ENCODE assay signal across 10 cellular contexts in the genomic region with DNA sequence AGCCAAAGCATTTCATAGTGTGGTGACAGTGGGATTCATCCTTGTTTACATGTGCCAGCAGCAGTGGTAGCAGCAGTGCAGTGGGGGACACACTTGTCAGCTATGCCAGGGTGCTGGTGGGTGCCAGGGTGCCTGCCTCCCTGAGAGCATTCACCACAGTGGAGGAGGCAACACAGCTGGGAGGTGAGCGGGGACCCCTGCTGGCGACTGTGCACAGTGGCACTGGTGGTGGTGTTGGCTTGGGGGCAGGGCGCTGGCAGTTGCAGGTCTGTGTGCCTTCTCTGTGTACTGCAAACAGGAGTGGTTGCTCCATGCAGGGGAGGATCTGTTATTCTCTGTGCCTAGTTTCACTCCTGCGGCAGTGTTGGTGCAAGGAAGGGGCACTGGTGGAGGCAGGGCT. TPM values are rescaled to one million over a fixed set of nuclear protein-coding genes. Genes with fewer than 3 reads are reported as not detected.
DNase-seq lines count a peak whose midpoint lies in the region; ATAC-seq and TF ChIP-seq lines count a peak whose summit lies in the region.
"Had no signal": no experiment of that assay in that cellular context is flagged by ENCODE, and none has a peak within 500 bp of the region (broad histone marks: within the 10 kb centered on the region; RNA-seq: fewer than 3 reads in every experiment).

No MANE protein-coding gene starts in this region.

- intact Hi-C loops in cardiac septum (cut with DNase I) = no loop called here
- intact Hi-C loops in Right ventricle myocardium inferior (cut with DNase I) = no loop called here
- intact Hi-C loops in OCI-LY7 (cut with micrococcal nuclease; ENCODE audit: unreplicated experiment) = no loop called here
- intact Hi-C loops in upper lobe of right lung (cut with DNase I) = no loop called here

- no peaks in the 10 kb centered on the region for H3K9me2 ChIP-seq in OCI-LY7 (ENCODE audit: insufficient read depth, low read length)

- no peak overlapping the region for H2AFZ ChIP-seq in OCI-LY7 (ENCODE audit: low read length)
- H2AFZ ChIP-seq: hepatocyte had no signal

- H3K27ac ChIP-seq in OCI-LY7 (ENCODE audit: low read depth, low read length, poor library complexity, severe bottlenecking) = no peak overlapping the region
- no peak overlapping the region for H3K27ac ChIP-seq in upper lobe of right lung
- H3K27ac ChIP-seq: hepatocyte had no signal

- CTCF ChIA-PET in OCI-LY7 (lab: Charles Lee; ENCODE audit: unreplicated experiment) = no interaction called here

- H3K9me3 ChIP-seq in OCI-LY7 (ENCODE audit: low read length) (peaks cover 20% of the 10 kb centered on the region), upper lobe of right lung (peaks cover 28% of the 10 kb centered on the region)

- no peaks in the 10 kb centered on the region for H4K20me1 ChIP-seq in OCI-LY7 (ENCODE audit: insufficient read depth, low read length)

- no TSS peak for BruUV-seq in OCI-LY7 (replicated peaks; lab: Mats Ljungman, UMichigan)

- ATAC-seq in Right ventricle myocardium inferior (no peak), upper lobe of right lung (peak; percentile 60)
- ATAC-seq: sciatic nerve had no signal

- DNase-seq in cardiac septum (ENCODE audit: low spot score) = peak; percentile 76
- no peak for DNase-seq in Right ventricle myocardium inferior (ENCODE audit: missing footprints)
- DNase-seq in OCI-LY7 (ENCODE audit: low spot score) = no peak
- no peak for DNase-seq in fibroblast of villous mesenchyme (ENCODE audit: low read depth)
- DNase-seq in upper lobe of right lung = no peak
- DNase-seq in cerebellum (ENCODE audit: low spot score) = no peak
- no peak for DNase-seq in NCI-H2107 (lab: John Stamatoyannopoulos, UW)
- no peak for DNase-seq in NCI-H1694 treated with DMSO at 0.1 percent for 48 hours (lab: John Stamatoyannopoulos, UW)

- H3K27me3 ChIP-seq in upper lobe of right lung = no peaks in the 10 kb centered on the region
- H3K27me3 ChIP-seq: hepatocyte had no signal

- 0 out of 2 replicates have a peak, but pooled peaks cover 3% of the 10 kb centered on the region for H3K79me2 ChIP-seq in OCI-LY7 (ENCODE audit: insufficient read depth, low read depth, low read length)

- H3K4me3 ChIP-seq in OCI-LY7 (ENCODE audit: low read depth, low read length, poor library complexity, severe bottlenecking) (no peak overlapping the region), fibroblast of villous mesenchyme (ENCODE audit: low read depth, low read length) (no peak overlapping the region), upper lobe of right lung (no peak overlapping the region)
- H3K4me3 ChIP-seq: hepatocyte had no signal

- peak; percentile 55 for TF ChIP-seq CTCF in OCI-LY7 (conservative IDR thresholded peaks at IDR 0.05; ENCODE audit: low read length)
- peak; percentile 51 for TF ChIP-seq CTCF in fibroblast of villous mesenchyme (IDR thresholded peaks at IDR 0.05; ENCODE audit: insufficient read depth, low read depth, low read length)
- peak; percentile 14 for TF ChIP-seq CTCF in upper lobe of right lung (IDR thresholded peaks at IDR 0.05)

- H3K4me1 ChIP-seq in OCI-LY7 (ENCODE audit: insufficient read depth, low read length, poor library complexity, severe bottlenecking) (no peaks in the 10 kb centered on the region), upper lobe of right lung (no peaks in the 10 kb centered on the region)

- H3K36me3 ChIP-seq in OCI-LY7 (ENCODE audit: insufficient read depth, low read length) (peaks cover 13% of the 10 kb centered on the region), upper lobe of right lung (no peaks in the 10 kb centered on the region)

- H3K4me2 ChIP-seq in OCI-LY7 (ENCODE audit: low read length) = no peak overlapping the region
- H3K4me2 ChIP-seq: hepatocyte had no signal

- POLR2A ChIA-PET in OCI-LY7 (lab: Charles Lee) = no interaction called here

RNA-seq across cellular contexts. Expression of a gene that starts 41.2 kb away (rescaled TPM):
- total RNA-seq in cardiac septum (32.1 TPM), Right ventricle myocardium inferior (36.7 TPM), OCI-LY7 (2022) (42.8 and 49.0 TPM in 2 replicates), fibroblast of villous mesenchyme (13.8 and 21.9 TPM in 2 replicates), upper lobe of right lung (22.1 TPM), cerebellum (26.4 TPM)
- 21.1 and 45.7 TPM in 2 replicates for total RNA-seq in OCI-LY7 (2014; rRNA removed; shearing (Covaris generic))

RNA-seq across cellular contexts. Expression of a gene that starts 41.3 kb away (rescaled TPM):
- total RNA-seq in cardiac septum (85.6 TPM), Right ventricle myocardium inferior (80.5 TPM), OCI-LY7 (2022) (48.1 and 50.6 TPM in 2 replicates), fibroblast of villous mesenchyme (57.0 and 95.9 TPM in 2 replicates), upper lobe of right lung (58.1 TPM), cerebellum (37.3 TPM)
- total RNA-seq in OCI-LY7 (2014; rRNA removed; shearing (Covaris generic)) = 29.8 and 57.8 TPM in 2 replicates
